Comparison of ENCODE assay signal across 8 cellular contexts in the genomic region with DNA sequence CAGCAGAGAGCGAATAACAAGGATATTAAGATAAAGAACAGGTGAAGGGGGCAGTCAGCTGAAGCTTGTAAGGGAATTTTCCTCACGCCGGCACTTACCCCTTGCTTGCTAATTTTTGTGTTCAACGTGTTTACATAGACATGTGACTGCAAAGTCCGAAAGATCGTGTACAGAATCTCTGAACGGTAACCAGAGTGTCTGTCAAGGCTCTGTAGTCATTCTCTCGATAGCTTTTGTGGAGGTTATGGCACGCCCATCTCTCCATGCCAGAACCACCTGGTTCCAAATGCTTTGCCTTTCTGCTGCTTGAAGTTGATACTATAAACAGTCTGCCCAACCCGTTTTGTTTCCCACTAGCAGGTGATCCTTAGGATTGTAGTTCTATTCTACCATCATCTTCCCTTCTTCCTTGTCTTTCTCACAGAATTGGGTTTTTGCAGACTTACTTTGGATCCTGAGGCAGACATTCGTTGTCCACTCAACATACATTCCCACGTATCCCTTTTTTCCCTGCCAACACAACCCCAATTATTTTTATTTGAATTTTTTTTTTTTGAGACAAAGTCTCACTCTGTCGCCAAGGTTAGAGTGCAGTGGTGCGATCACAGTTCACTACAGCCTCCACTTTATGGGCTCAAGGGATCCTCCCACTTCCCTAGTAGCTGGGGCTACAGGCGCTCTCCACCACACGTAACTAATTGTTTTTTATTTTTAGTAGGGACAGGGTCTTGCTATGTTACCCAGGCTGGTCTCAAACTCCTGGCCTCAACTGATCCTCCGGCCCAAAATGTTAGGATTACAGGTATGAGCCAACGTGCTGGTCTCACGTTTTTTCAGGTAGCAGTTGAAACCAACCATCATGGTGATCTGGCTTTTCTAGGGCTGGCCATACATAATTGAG. TPM values are rescaled to one million over a fixed set of nuclear protein-coding genes. Genes with fewer than 3 reads are reported as not detected.
DNase-seq lines count a peak whose midpoint lies in the region; ATAC-seq and TF ChIP-seq lines count a peak whose summit lies in the region.

No MANE protein-coding gene starts in this region.

- intact Hi-C loops in Right ventricle myocardium superior (cut with DNase I) = no loop called here

- H3K4me1 Mint-ChIP-seq in activated CD8-positive, alpha-beta T cell treated with anti-CD3 and anti-CD28 coated beads, Interleukin-2, amount 10 ng/mL, durations not matched to agents 7 days and 5 days (ENCODE audit: low read depth) = peaks cover 30% of the 10 kb centered on the region

- H3K4me3 ChIP-seq in cardiac muscle cell = peak overlapping the region; percentile 60
- peak overlapping the region; percentile 64 for H3K4me3 ChIP-seq in LNCaP clone FGC (ENCODE audit: low read depth, low read length)
- peak overlapping the region; percentile 82 to 95 for H3K4me3 ChIP-seq in neutrophil (ENCODE audit: low read depth in 1 of 2, low read length in 1 of 2)

- H3K36me3 Mint-ChIP-seq in activated CD8-positive, alpha-beta T cell treated with anti-CD3 and anti-CD28 coated beads, Interleukin-2, amount 10 ng/mL, durations not matched to agents 7 days and 5 days (ENCODE audit: low read depth) = peaks cover 31% of the 10 kb centered on the region

- POLR2A ChIA-PET in activated CD8-positive, alpha-beta T cell treated with anti-CD3 and anti-CD28 coated beads, Interleukin-2, amount 10 ng/mL, durations not matched to agents 7 days and 5 days (lab: Charles Lee) = interaction anchor here (0.7 to 1.2 kb wide), 4 partner anchors 10 to 295 kb away, joined by 3 to 5 read pairs (median 3); partner anchors contain the start of gene XPO1

- DNase-seq in cardiac muscle cell (ENCODE audit: low read depth in 1 of 2, low spot score in 1 of 2) = peak; percentile 20 to 38
- no peak for DNase-seq in Right ventricle myocardium superior
- DNase-seq in LNCaP clone FGC (ENCODE audit: low read depth) = no peak
- peak; percentile 48 for DNase-seq in activated CD8-positive, alpha-beta T cell treated with anti-CD3 and anti-CD28 coated beads, Interleukin-2, amount 10 ng/mL, durations not matched to agents 7 days and 5 days
- DNase-seq in fibroblast of peridontal ligament (ENCODE audit: extremely low read depth) = peak; percentile 29

- H3K27me3 ChIP-seq in cardiac muscle cell (no peaks in the 10 kb centered on the region), neutrophil (no peaks in the 10 kb centered on the region)

- H3K36me3 ChIP-seq in cardiac muscle cell (peaks cover 5% of the 10 kb centered on the region), neutrophil (peaks cover 8% of the 10 kb centered on the region)

- no peaks in the 10 kb centered on the region for H3K27me3 Mint-ChIP-seq in activated CD8-positive, alpha-beta T cell treated with anti-CD3 and anti-CD28 coated beads, Interleukin-2, amount 10 ng/mL, durations not matched to agents 7 days and 5 days (ENCODE audit: low read depth)

- peak overlapping the region; percentile 92 for H3K4me3 Mint-ChIP-seq in activated CD8-positive, alpha-beta T cell treated with anti-CD3 and anti-CD28 coated beads, Interleukin-2, amount 10 ng/mL, durations not matched to agents 7 days and 5 days

- no peak for TF ChIP-seq CTCF in cardiac muscle cell (IDR thresholded peaks at IDR 0.05; ENCODE audit: low read depth, low read length)
- no peak for TF ChIP-seq CTCF in LNCaP clone FGC (IDR thresholded peaks at IDR 0.05; ENCODE audit: control insufficient read depth, extremely low read depth, insufficient read depth)
- TF ChIP-seq CTCF in neutrophil (IDR thresholded peaks at IDR 0.05) = no peak

- ATAC-seq in Right ventricle myocardium superior (ENCODE audit: poor library complexity) (no peak), HG02884 (IDR thresholded peaks at IDR 0.05; ENCODE audit: unreplicated experiment) (no peak), HG03196 (IDR thresholded peaks at IDR 0.05; ENCODE audit: unreplicated experiment) (no peak)
- no peak for ATAC-seq in activated CD8-positive, alpha-beta T cell treated with anti-CD3 and anti-CD28 coated beads, Interleukin-2, amount 10 ng/mL, durations not matched to agents 7 days and 5 days

- no peaks in the 10 kb centered on the region for H3K9me3 Mint-ChIP-seq in activated CD8-positive, alpha-beta T cell treated with anti-CD3 and anti-CD28 coated beads, Interleukin-2, amount 10 ng/mL, durations not matched to agents 7 days and 5 days (ENCODE audit: insufficient read depth)

- H3K27ac Mint-ChIP-seq in activated CD8-positive, alpha-beta T cell treated with anti-CD3 and anti-CD28 coated beads, Interleukin-2, amount 10 ng/mL, durations not matched to agents 7 days and 5 days = peak overlapping the region; percentile 91

- H3K9me3 ChIP-seq in cardiac muscle cell (ENCODE audit: low read depth) (no peaks in the 10 kb centered on the region), neutrophil (no peaks in the 10 kb centered on the region)

- H3K4me1 ChIP-seq in cardiac muscle cell (ENCODE audit: low read depth) (no peaks in the 10 kb centered on the region), neutrophil (ENCODE audit: control insufficient read depth in 1 of 2, insufficient read depth in 1 of 2, low read depth in 1 of 2, low read length in 1 of 2) (peaks cover 28 to 29% of the 10 kb centered on the region in 2 experiments)

- H3K27ac ChIP-seq in cardiac muscle cell = peak overlapping the region; percentile 92
- H3K27ac ChIP-seq in neutrophil = peak overlapping the region; percentile 93

- CTCF ChIA-PET in activated CD8-positive, alpha-beta T cell treated with anti-CD3 and anti-CD28 coated beads, Interleukin-2, amount 10 ng/mL, durations not matched to agents 7 days and 5 days (lab: Charles Lee) = interaction anchor here (1.6 kb wide), 1 partner anchor 46 kb away, joined by 5 read pairs; no protein-coding TSS in a partner anchor

RNA-seq across cellular contexts. Expression of gene USP34, which starts 1.3 kb away (rescaled TPM):
- total RNA-seq in cardiac muscle cell (67.6 and 94.5 TPM in 2 replicates), Right ventricle myocardium superior (43.5 TPM)
- 42.4 and 54.9 TPM in 2 replicates for polyA plus RNA-seq in cardiac muscle cell
- 10 to 100 TPM; 80.4 to 84.7 TPM for total RNA-seq in activated CD8-positive, alpha-beta T cell treated with anti-CD3 and anti-CD28 coated beads, Interleukin-2, amount 10 ng/mL, durations not matched to agents 7 days and 5 days

Comparison
In these comparisons a context has a peak if more than half of its experiments do, and no peak if none do; other contexts are left out.
1. DNase-seq: peak in cardiac muscle cell (2 of 2), activated CD8-positive, alpha-beta T cell treated with anti-CD3 and anti-CD28 coated beads, Interleukin-2, amount 10 ng/mL, durations not matched to agents 7 days and 5 days (single experiment) and fibroblast of peridontal ligament (single experiment); none in Right ventricle myocardium superior (single experiment) and LNCaP clone FGC (single experiment).
2. Peak in every context shown above with its lines, with median percentiles within 50 percentile points of each other: H3K4me3 ChIP-seq.